9 cellular contexts compared by ENCODE assay signal in the genomic region with DNA sequence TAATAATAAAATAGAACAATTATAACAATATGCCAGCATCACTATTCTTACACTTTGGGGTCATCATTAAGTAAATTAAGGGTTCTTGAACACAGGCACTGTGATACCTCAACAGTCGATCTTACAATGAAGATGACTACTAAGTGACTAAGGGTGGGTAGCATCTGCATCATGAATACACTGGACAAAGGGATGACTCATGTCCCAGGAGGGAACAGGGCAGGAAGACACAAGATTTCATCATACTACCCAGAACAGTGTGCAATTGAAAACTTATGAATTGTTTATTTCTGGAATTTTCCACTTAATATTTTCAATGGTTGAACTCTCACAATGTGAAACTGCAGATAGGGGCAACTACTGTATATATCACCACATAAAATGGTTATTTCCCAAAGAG. TPM values are rescaled to one million over a fixed set of nuclear protein-coding genes. Genes with fewer than 3 reads are reported as not detected.
DNase-seq lines count a peak whose midpoint lies in the region; ATAC-seq and TF ChIP-seq lines count a peak whose summit lies in the region.
"Had no signal": no experiment of that assay in that cellular context is flagged by ENCODE, and none has a peak within 500 bp of the region (broad histone marks: within the 10 kb centered on the region; RNA-seq: fewer than 3 reads in every experiment).

No MANE protein-coding gene starts in this region.

- H2AFZ ChIP-seq in SK-N-SH (ENCODE audit: low read depth): no peak overlapping the region

- no peak overlapping the region for H3K4me3 Mint-ChIP-seq in activated naive CD4-positive, alpha-beta T cell treated with anti-CD3 and anti-CD28 coated beads for 36 hours

- H4K20me1 ChIP-seq in SK-N-SH (ENCODE audit: insufficient read depth): no peaks in the 10 kb centered on the region

- H3K9me3 Mint-ChIP-seq in activated naive CD4-positive, alpha-beta T cell treated with anti-CD3 and anti-CD28 coated beads for 36 hours: no peaks in the 10 kb centered on the region

- TF ChIP-seq CTCF in SK-N-SH (IDR thresholded peaks at IDR 0.05): no peak
- no peak for TF ChIP-seq CTCF in fibroblast of the aortic adventitia (IDR thresholded peaks at IDR 0.05; ENCODE audit: insufficient read depth, low read length)

- H3K4me1 Mint-ChIP-seq in activated naive CD4-positive, alpha-beta T cell treated with anti-CD3 and anti-CD28 coated beads for 36 hours (ENCODE audit: low read depth): no peaks in the 10 kb centered on the region

- H3K4me2 ChIP-seq in SK-N-SH: no peak overlapping the region

- H3K9me2 ChIP-seq in SK-N-SH: no peaks in the 10 kb centered on the region

- no peaks in the 10 kb centered on the region for H3K9me3 ChIP-seq in SK-N-SH

- CTCF ChIA-PET in SK-N-SH (lab: Yijun Ruan, JAX): interaction anchor here (0.9 to 3.0 kb wide), 2 partner anchors 12 to 41 kb away, joined by 4 to 16 read pairs; no protein-coding TSS in a partner anchor
- CTCF ChIA-PET in activated naive CD4-positive, alpha-beta T cell treated with anti-CD3 and anti-CD28 coated beads for 36 hours (lab: Charles Lee): interaction anchor here (0.6 kb wide), 1 partner anchor 144 kb away, joined by 7 read pairs; no protein-coding TSS in a partner anchor

- TF ChIP-seq EP300 in SK-N-SH (IDR thresholded peaks at IDR 0.05; ENCODE audit: borderline replicate concordance in 1 of 2, low read depth in 1 of 2, low read length in 1 of 2): peak in 1 of 2 experiments; percentile 37; a peak in 1 of 4 replicates

- peaks cover 2% of the 10 kb centered on the region for H3K27me3 Mint-ChIP-seq in activated naive CD4-positive, alpha-beta T cell treated with anti-CD3 and anti-CD28 coated beads for 36 hours (ENCODE audit: low read depth)

- intact Hi-C loops in activated naive CD4-positive, alpha-beta T cell treated with anti-CD3 and anti-CD28 coated beads for 36 hours (cut with micrococcal nuclease): no loop called here

- peaks cover 0 to 3% of the 10 kb centered on the region in 2 experiments; a peak in 1 of 4 replicates for H3K4me1 ChIP-seq in SK-N-SH (ENCODE audit: control insufficient read depth in 1 of 2, insufficient read depth in 2 of 2, low read depth in 1 of 2, low read length in 1 of 2)

- H3F3A ChIP-seq in SK-N-SH (replicated peaks; ENCODE audit: insufficient read depth): peaks cover 6% of the 10 kb centered on the region

- H3K9ac ChIP-seq in SK-N-SH: no peak overlapping the region

- no peaks in the 10 kb centered on the region for H3K36me3 Mint-ChIP-seq in activated naive CD4-positive, alpha-beta T cell treated with anti-CD3 and anti-CD28 coated beads for 36 hours (ENCODE audit: low read depth)

- POLR2A ChIA-PET in SK-N-SH (lab: Yijun Ruan, JAX): no interaction called here

- no peak overlapping the region for H3K27ac Mint-ChIP-seq in activated naive CD4-positive, alpha-beta T cell treated with anti-CD3 and anti-CD28 coated beads for 36 hours

- 7% methylated on average over 1 of the region's 1 CpG for WGBS in SK-N-SH (ENCODE audit: low lambda C conversion rate)

- ATAC-seq in GM21515 (IDR thresholded peaks at IDR 0.05; ENCODE audit: unreplicated experiment): no peak

- H3K79me2 ChIP-seq in SK-N-SH (ENCODE audit: insufficient read depth): no peaks in the 10 kb centered on the region; the same call in 1 of the 2 replicates

- peak; percentile 98 for DNase-seq in HCEC 1CT
- no peak for DNase-seq in SK-N-SH
- peak; percentile 96 for DNase-seq in fibroblast of the aortic adventitia (ENCODE audit: low read depth)
- DNase-seq in smooth muscle cell of the brain vasculature (ENCODE audit: low read depth, low spot score): peak; percentile 85
- no peak for DNase-seq in activated naive CD4-positive, alpha-beta T cell treated with anti-CD3 and anti-CD28 coated beads for 36 hours
- no peak for DNase-seq in NCI-H1694 (lab: John Stamatoyannopoulos, UW)

- H3K27ac ChIP-seq in SK-N-SH (ENCODE audit: low read depth in 2 of 2, low read length in 1 of 2): peak overlapping the region in 1 of 2 experiments; percentile 46; a peak in 1 of 4 replicates

- H3K27me3 ChIP-seq in SK-N-SH (ENCODE audit: insufficient read depth): no peaks in the 10 kb centered on the region

- no peak overlapping the region for H3K4me3 ChIP-seq in SK-N-SH (ENCODE audit: low read depth in 2 of 2, low read length in 1 of 2)
- no peak overlapping the region for H3K4me3 ChIP-seq in fibroblast of the aortic adventitia (ENCODE audit: low read depth, low read length)

- no peaks in the 10 kb centered on the region for H3K36me3 ChIP-seq in SK-N-SH (replicated peaks in 1 of 2; ENCODE audit: control insufficient read depth in 1 of 2, insufficient read depth in 2 of 2, low read length in 1 of 2)

- no peak for TF ChIP-seq RAD21 in SK-N-SH (IDR thresholded peaks at IDR 0.05; ENCODE audit: low read length)

TF ChIP-seq in SK-N-SH, 30 proteins besides CTCF, POLR2A, EP300 and RAD21:
- TF ChIP-seq JUND (IDR thresholded peaks at IDR 0.05): peak; percentile 89
- TF ChIP-seq FOSL2 (IDR thresholded peaks at IDR 0.05; ENCODE audit: borderline replicate concordance, low read depth): peak; percentile 93
- no peak for TF ChIP-seq MXI1 (IDR thresholded peaks at IDR 0.05; ENCODE audit: low read depth, low read length)
- TF ChIP-seq GABPA (IDR thresholded peaks at IDR 0.05; ENCODE audit: low read depth): no peak
- peak; percentile 81; the same call in 1 of the 2 replicates for TF ChIP-seq TCF12 (IDR thresholded peaks at IDR 0.05)
- TF ChIP-seq, protein P1, sequence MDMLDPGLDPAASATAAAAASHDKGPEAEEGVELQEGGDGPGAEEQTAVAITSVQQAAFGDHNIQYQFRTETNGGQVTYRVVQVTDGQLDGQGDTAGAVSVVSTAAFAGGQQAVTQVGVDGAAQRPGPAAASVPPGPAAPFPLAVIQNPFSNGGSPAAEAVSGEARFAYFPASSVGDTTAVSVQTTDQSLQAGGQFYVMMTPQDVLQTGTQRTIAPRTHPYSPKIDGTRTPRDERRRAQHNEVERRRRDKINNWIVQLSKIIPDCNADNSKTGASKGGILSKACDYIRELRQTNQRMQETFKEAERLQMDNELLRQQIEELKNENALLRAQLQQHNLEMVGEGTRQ (IDR thresholded peaks at IDR 0.05; ENCODE audit: borderline replicate concordance, low read depth, low read length): no peak
- peak; percentile 34; the same call in 1 of the 2 replicates for TF ChIP-seq PBX3 (IDR thresholded peaks at IDR 0.05)
- TF ChIP-seq, protein P2, sequence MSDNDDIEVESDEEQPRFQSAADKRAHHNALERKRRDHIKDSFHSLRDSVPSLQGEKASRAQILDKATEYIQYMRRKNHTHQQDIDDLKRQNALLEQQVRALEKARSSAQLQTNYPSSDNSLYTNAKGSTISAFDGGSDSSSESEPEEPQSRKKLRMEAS (IDR thresholded peaks at IDR 0.05; ENCODE audit: low read depth): peak; percentile 67

RNA-seq across cellular contexts. Expression of gene TSPAN19, which starts 19.7 kb away (rescaled TPM):
- polyA plus RNA-seq in SK-N-SH (2012; rRNA removed): 0.05 and 0.06 TPM in 2 replicates
- polyA plus RNA-seq in SK-N-SH (2012; cell fraction: cytosol; rRNA removed): 0.08 TPM in 1 of 2 replicates, not detected in the other
- 0.27 and 0.38 TPM in 2 replicates for polyA plus RNA-seq in SK-N-SH (2012; cell fraction: nucleus; rRNA removed)
- total RNA-seq in fibroblast of the aortic adventitia (ENCODE audit: low replicate concordance): 1.7 TPM in 1 of 2 replicates, not detected in the other
- total RNA-seq in activated naive CD4-positive, alpha-beta T cell treated with anti-CD3 and anti-CD28 coated beads for 36 hours: not detected
- total RNA-seq: mononuclear cell; T-helper 2 cell treated with Interferon-gamma antibody and Interleukin-4, amounts not matched to agents 100 ng/mL and 5 ng/mL, for 36 hours had no signal

RNA-seq across cellular contexts. Expression of gene LRRIQ1, which starts 19.7 kb away (rescaled TPM):
- 0.39 and 0.67 TPM in 2 replicates for polyA plus RNA-seq in SK-N-SH (2012; rRNA removed)
- polyA plus RNA-seq in SK-N-SH (2012; cell fraction: cytosol; rRNA removed): 0.54 and 0.70 TPM in 2 replicates
- polyA plus RNA-seq in SK-N-SH (2012; cell fraction: nucleus; rRNA removed): 0.94 and 1.8 TPM in 2 replicates
- total RNA-seq in fibroblast of the aortic adventitia (ENCODE audit: low replicate concordance): 1.5 and 2.7 TPM in 2 replicates
- total RNA-seq in activated naive CD4-positive, alpha-beta T cell treated with anti-CD3 and anti-CD28 coated beads for 36 hours: not detected
- total RNA-seq: T-helper 2 cell treated with Interferon-gamma antibody and Interleukin-4, amounts not matched to agents 100 ng/mL and 5 ng/mL, for 36 hours had no signal

Comparison
In these comparisons a context has a peak if more than half of its experiments do, and no peak if none do; other contexts are left out.
1. DNase-seq: peak in HCEC 1CT (single experiment), fibroblast of the aortic adventitia (single experiment) and smooth muscle cell of the brain vasculature (single experiment); none in SK-N-SH (single experiment), activated naive CD4-positive, alpha-beta T cell treated with anti-CD3 and anti-CD28 coated beads for 36 hours (single experiment) and NCI-H1694 (single experiment).